Comparison of ENCODE assay signal across 9 cellular contexts in the genomic region with DNA sequence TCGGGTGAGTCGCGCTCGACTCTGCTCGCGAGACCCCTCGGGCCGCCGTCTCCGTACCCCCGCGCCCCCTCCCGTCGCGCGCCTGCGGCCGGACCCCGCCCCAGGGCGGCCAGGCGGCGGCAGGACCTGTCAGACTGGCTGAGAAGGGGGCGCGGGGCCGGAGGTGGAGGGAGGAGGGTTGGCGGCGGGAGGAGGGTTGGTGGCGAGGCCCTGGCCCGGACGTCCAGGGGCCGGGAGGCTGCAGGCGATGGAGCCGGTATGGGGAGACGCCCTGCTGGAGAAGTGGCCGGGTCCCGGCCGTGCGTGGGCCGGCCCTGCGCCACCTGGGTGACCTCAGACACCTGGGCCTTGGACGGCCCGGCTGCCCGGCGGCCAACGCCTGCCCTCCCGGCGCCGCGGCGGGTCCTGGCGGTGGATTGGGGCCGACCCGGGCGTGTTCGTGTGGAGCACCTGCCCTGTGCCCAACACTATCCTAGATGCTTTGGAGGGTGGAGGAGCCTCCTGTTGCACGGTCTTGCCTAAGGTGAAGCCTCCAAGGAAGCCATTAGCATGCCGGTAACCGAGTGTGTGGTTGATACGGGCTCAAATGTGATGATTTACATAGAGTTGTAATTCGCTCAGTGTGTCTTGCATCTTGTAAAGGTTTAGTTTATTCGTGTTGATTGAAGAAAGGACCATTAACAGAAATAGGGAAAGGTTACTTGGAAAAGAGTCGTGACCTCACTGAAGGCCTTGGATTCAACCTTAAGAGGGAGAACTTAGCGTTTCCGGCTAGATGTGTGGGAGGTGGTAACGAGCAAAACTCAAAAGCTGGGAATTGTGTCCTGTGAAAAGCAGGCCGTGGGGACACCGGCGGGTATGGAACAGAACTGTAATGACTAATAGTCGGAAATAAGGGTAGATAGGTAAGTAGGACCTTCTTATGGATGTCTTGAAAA. TPM values are rescaled to one million over a fixed set of nuclear protein-coding genes. Genes with fewer than 3 reads are reported as not detected.
A peak's percentile ranks its signal among the peaks of the same experiment; 100 is the strongest.
DNase-seq lines count a peak whose midpoint lies in the region; ATAC-seq, FAIRE-seq and TF ChIP-seq lines count a peak whose summit lies in the region.
"Had no signal": no experiment of that assay in that cellular context is flagged by ENCODE, and none has a peak within 500 bp of the region (broad histone marks: within the 10 kb centered on the region; RNA-seq: fewer than 3 reads in every experiment).

No MANE protein-coding gene starts in this region.

- TF ChIP-seq CTCF in SK-N-SH (IDR thresholded peaks at IDR 0.05): no peak
- no peak for TF ChIP-seq CTCF in bronchial epithelial cell (IDR thresholded peaks at IDR 0.05; ENCODE audit: insufficient read depth, low read length, severe bottlenecking)

- H3K4me3 ChIP-seq in SK-N-SH (ENCODE audit: low read depth in 2 of 2, low read length in 1 of 2) (peak overlapping the region; percentile 81 to 96), bronchial epithelial cell (ENCODE audit: low read depth, low read length) (peak overlapping the region; percentile 56)

- peak overlapping the region; percentile 87 to 95; a peak in 3 of 4 replicates for H3K27ac ChIP-seq in SK-N-SH (ENCODE audit: low read depth in 2 of 2, low read length in 1 of 2)

- no peaks in the 10 kb centered on the region for H3K9me3 ChIP-seq in SK-N-SH

- POLR2A ChIA-PET in SK-N-SH (lab: Yijun Ruan, JAX): interaction anchor here (1.1 to 1.7 kb wide), 2 partner anchors 14 to 404 kb away, joined by 4 read pairs; no protein-coding TSS in a partner anchor

- FAIRE-seq in bronchial epithelial cell (lab: Jason Lieb, UNC): no peak
- FAIRE-seq: A204.1 had no signal

- no peaks in the 10 kb centered on the region; the same call in 1 of the 2 replicates for H3K9me2 ChIP-seq in SK-N-SH

- TF ChIP-seq EP300 in SK-N-SH (IDR thresholded peaks at IDR 0.05; ENCODE audit: borderline replicate concordance in 1 of 2, low read depth in 1 of 2, low read length in 1 of 2): no peak

- ATAC-seq in HG03025 (IDR thresholded peaks at IDR 0.05; ENCODE audit: low FRiP score, unreplicated experiment): peak; percentile 37
- ATAC-seq in stimulated activated naive CD8-positive, alpha-beta T cell treated with anti-CD3 and anti-CD28 coated beads, Interleukin-15, Interleukin-2, amounts not matched to agents 100 U/mL and 50 U/mL, for 24 hours: peak; percentile 48

- peaks cover 78% of the 10 kb centered on the region for H3K79me2 ChIP-seq in SK-N-SH (ENCODE audit: insufficient read depth)

- peak overlapping the region; percentile 71 for H3K4me2 ChIP-seq in SK-N-SH

- H3K4me1 ChIP-seq in SK-N-SH (ENCODE audit: control insufficient read depth in 1 of 2, insufficient read depth in 2 of 2, low read depth in 1 of 2, low read length in 1 of 2): peaks cover 11 to 17% of the 10 kb centered on the region in 2 experiments; a peak in 3 of 4 replicates

- peak overlapping the region; percentile 93 for H3K9ac ChIP-seq in SK-N-SH

- no peak for TF ChIP-seq RAD21 in SK-N-SH (IDR thresholded peaks at IDR 0.05; ENCODE audit: low read length)

- peaks cover 8 to 18% of the 10 kb centered on the region in 2 experiments for H3K36me3 ChIP-seq in SK-N-SH (replicated peaks in 1 of 2; ENCODE audit: control insufficient read depth in 1 of 2, insufficient read depth in 2 of 2, low read length in 1 of 2)
- peaks cover 4% of the 10 kb centered on the region for H3K36me3 ChIP-seq in bronchial epithelial cell (ENCODE audit: control insufficient read depth, insufficient read depth, low read length)

- no peak overlapping the region for H2AFZ ChIP-seq in SK-N-SH (ENCODE audit: low read depth)

- H3K27me3 ChIP-seq in SK-N-SH (ENCODE audit: insufficient read depth) (no peaks in the 10 kb centered on the region), bronchial epithelial cell (ENCODE audit: control insufficient read depth, insufficient read depth, low read length) (no peaks in the 10 kb centered on the region)

- WGBS in SK-N-SH (ENCODE audit: low lambda C conversion rate): 3% methylated on average over 21 of the region's 69 CpGs

- CTCF ChIA-PET in SK-N-SH (lab: Yijun Ruan, JAX): interaction anchor here (0.6 to 2.4 kb wide), 7 partner anchors 13 to 185 kb away, joined by 3 to 8 read pairs (median 4); a partner anchor contains a TSS

- peak; percentile 51 for DNase-seq in DMS 273 (lab: John Stamatoyannopoulos, UW; ENCODE audit: unreplicated experiment)
- DNase-seq in DMS 273 treated with DMSO at 0.1 percent for 48 hours (lab: John Stamatoyannopoulos, UW): no peak
- DNase-seq in SK-N-SH: no peak
- DNase-seq in bronchial epithelial cell (ENCODE audit: low read depth): no peak
- peak; percentile 65 for DNase-seq in left kidney (ENCODE audit: low read depth, low spot score)
- DNase-seq in stimulated activated naive CD8-positive, alpha-beta T cell treated with anti-CD3 and anti-CD28 coated beads, Interleukin-15, Interleukin-2, amounts not matched to agents 100 U/mL and 50 U/mL, for 24 hours: peak; percentile 39
- no peak for DNase-seq in SIG-M5 (lab: John Stamatoyannopoulos, UW)

- peaks cover 46% of the 10 kb centered on the region for H3F3A ChIP-seq in SK-N-SH (replicated peaks; ENCODE audit: insufficient read depth)

- H4K20me1 ChIP-seq in SK-N-SH (ENCODE audit: insufficient read depth): peaks cover 51% of the 10 kb centered on the region

TF ChIP-seq in SK-N-SH, 30 proteins besides CTCF, POLR2A, EP300 and RAD21 (continues in another document):
- TF ChIP-seq FOXM1 (IDR thresholded peaks at IDR 0.05; ENCODE audit: low read depth) (no peak), FOSL2 (IDR thresholded peaks at IDR 0.05; ENCODE audit: borderline replicate concordance, low read depth) (no peak), EZH2phosphoT487 (IDR thresholded peaks at IDR 0.05; ENCODE audit: borderline replicate concordance, low read depth) (no peak), TAF1 (IDR thresholded peaks at IDR 0.05; ENCODE audit: borderline replicate concordance, low read depth, low read length) (no peak; the same call in 1 of the 2 replicates), CHD2 (IDR thresholded peaks at IDR 0.05; ENCODE audit: low read length, partially characterized antibody) (no peak), SMC3 (IDR thresholded peaks at IDR 0.05; ENCODE audit: low read depth, low read length) (no peak), MXI1 (IDR thresholded peaks at IDR 0.05; ENCODE audit: low read depth, low read length) (no peak), GABPA (IDR thresholded peaks at IDR 0.05; ENCODE audit: low read depth) (no peak), YY1 (IDR thresholded peaks at IDR 0.05; ENCODE audit: low read depth) (no peak; the same call in 1 of the 2 replicates), POLR2AphosphoS5 (IDR thresholded peaks at IDR 0.05; ENCODE audit: low read depth, low read length) (no peak), TCF12 (IDR thresholded peaks at IDR 0.05) (no peak)
- TF ChIP-seq, protein P1, sequence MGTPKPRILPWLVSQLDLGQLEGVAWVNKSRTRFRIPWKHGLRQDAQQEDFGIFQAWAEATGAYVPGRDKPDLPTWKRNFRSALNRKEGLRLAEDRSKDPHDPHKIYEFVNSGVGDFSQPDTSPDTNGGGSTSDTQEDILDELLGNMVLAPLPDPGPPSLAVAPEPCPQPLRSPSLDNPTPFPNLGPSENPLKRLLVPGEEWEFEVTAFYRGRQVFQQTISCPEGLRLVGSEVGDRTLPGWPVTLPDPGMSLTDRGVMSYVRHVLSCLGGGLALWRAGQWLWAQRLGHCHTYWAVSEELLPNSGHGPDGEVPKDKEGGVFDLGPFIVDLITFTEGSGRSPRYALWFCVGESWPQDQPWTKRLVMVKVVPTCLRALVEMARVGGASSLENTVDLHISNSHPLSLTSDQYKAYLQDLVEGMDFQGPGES (IDR thresholded peaks at IDR 0.05; ENCODE audit: low read depth, low read length): no peak
- TF ChIP-seq, protein P2, sequence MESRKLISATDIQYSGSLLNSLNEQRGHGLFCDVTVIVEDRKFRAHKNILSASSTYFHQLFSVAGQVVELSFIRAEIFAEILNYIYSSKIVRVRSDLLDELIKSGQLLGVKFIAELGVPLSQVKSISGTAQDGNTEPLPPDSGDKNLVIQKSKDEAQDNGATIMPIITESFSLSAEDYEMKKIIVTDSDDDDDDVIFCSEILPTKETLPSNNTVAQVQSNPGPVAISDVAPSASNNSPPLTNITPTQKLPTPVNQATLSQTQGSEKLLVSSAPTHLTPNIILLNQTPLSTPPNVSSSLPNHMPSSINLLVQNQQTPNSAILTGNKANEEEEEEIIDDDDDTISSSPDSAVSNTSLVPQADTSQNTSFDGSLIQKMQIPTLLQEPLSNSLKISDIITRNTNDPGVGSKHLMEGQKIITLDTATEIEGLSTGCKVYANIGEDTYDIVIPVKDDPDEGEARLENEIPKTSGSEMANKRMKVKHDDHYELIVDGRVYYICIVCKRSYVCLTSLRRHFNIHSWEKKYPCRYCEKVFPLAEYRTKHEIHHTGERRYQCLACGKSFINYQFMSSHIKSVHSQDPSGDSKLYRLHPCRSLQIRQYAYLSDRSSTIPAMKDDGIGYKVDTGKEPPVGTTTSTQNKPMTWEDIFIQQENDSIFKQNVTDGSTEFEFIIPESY (IDR thresholded peaks at IDR 0.05; ENCODE audit: borderline replicate concordance, low read depth): no peak
- TF ChIP-seq, protein P3, sequence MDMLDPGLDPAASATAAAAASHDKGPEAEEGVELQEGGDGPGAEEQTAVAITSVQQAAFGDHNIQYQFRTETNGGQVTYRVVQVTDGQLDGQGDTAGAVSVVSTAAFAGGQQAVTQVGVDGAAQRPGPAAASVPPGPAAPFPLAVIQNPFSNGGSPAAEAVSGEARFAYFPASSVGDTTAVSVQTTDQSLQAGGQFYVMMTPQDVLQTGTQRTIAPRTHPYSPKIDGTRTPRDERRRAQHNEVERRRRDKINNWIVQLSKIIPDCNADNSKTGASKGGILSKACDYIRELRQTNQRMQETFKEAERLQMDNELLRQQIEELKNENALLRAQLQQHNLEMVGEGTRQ (IDR thresholded peaks at IDR 0.05; ENCODE audit: borderline replicate concordance, low read depth, low read length): no peak

RNA-seq across cellular contexts. Expression of a gene that starts 0.6 kb away (rescaled TPM):
- 555 and 645 TPM in 2 replicates for polyA plus RNA-seq in SK-N-SH (2012; rRNA removed)
- 727 and 733 TPM in 2 replicates for polyA plus RNA-seq in SK-N-SH (2012; cell fraction: cytosol; rRNA removed)
- 166 and 313 TPM in 2 replicates for polyA plus RNA-seq in SK-N-SH (2012; cell fraction: nucleus; rRNA removed)
- total RNA-seq in bronchial epithelial cell: 610 and 649 TPM in 2 replicates

RNA-seq across cellular contexts. Expression of a gene that starts 14.9 kb away (rescaled TPM):
- polyA plus RNA-seq in SK-N-SH (2012; rRNA removed): 448 and 565 TPM in 2 replicates
- polyA plus RNA-seq in SK-N-SH (2012; cell fraction: cytosol; rRNA removed): 686 and 851 TPM in 2 replicates
- polyA plus RNA-seq in SK-N-SH (2012; cell fraction: nucleus; rRNA removed): 145 and 283 TPM in 2 replicates
- 702 and 937 TPM in 2 replicates for total RNA-seq in bronchial epithelial cell

RNA-seq across cellular contexts. Expression of a gene that starts 42.7 kb away (rescaled TPM):
- polyA plus RNA-seq in SK-N-SH (2012; rRNA removed): 0.07 and 0.08 TPM in 2 replicates
- polyA plus RNA-seq in SK-N-SH (2012; cell fraction: cytosol; rRNA removed): 0.13 and 0.18 TPM in 2 replicates
- polyA plus RNA-seq in SK-N-SH (2012; cell fraction: nucleus; rRNA removed): 0.20 and 0.21 TPM in 2 replicates
- total RNA-seq in bronchial epithelial cell: 0.26 and 0.38 TPM in 2 replicates

Comparison
In these comparisons a context has a peak if more than half of its experiments do, and no peak if none do; other contexts are left out.
1. DNase-seq: peak in DMS 273 (single experiment), left kidney (single experiment) and stimulated activated naive CD8-positive, alpha-beta T cell treated with anti-CD3 and anti-CD28 coated beads, Interleukin-15, Interleukin-2, amounts not matched to agents 100 U/mL and 50 U/mL, for 24 hours (single experiment); none in DMS 273 treated with DMSO at 0.1 percent for 48 hours (single experiment), SK-N-SH (single experiment), bronchial epithelial cell (single experiment) and SIG-M5 (single experiment).